In the genomic region with DNA sequence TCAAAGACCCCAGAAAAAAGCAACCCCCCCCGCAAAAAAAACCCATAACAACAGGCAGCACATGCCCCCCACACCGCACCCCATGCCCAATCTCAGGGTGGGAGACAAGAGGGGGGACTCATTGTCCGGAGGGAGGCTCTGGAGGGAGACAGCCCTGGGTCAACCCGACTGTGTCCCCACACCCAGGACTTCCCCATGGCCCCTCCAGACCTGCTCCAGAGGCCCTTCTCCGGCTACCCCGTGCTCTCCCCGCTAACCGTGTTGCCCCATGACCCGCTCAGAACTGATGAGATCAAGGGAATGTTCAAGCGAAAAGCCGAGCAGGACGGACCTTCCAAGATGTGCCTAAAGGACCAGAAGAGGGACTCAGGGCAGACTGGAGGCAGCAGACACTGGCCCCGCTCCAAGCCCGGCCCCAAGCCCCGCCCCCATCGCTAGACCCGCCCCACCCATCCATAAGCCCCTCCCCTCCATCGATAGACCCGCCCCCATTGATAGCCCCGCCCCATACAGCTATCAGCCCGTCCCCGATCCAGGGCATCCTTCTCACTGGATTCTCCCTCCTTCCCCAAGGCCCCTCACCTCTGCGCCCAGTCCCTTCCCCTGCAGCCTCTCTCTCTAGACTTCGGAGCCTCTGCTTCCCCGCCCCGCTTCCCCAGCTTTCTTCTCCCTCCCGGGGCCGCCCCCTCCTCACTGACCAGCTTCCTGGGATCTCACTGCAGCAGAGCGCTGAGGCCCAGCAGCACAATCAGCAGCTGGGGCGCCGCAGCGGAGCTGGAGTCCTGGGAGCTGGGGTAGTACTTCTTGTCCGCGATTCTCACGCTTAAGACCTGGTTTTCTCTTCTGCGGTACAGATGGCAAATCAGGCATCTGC, we compare ENCODE assay signal across 8 cellular contexts. TPM values are rescaled to one million over a fixed set of nuclear protein-coding genes. Genes with fewer than 3 reads are reported as not detected.
DNase-seq lines count a peak whose midpoint lies in the region.

No MANE protein-coding gene starts in this region.

- DNase-seq in AG20443 (ENCODE audit: low spot score) (peak; percentile 76), HuH-7.5 (ENCODE audit: low spot score) (peak; percentile 16), activated T-cell treated with anti-CD3 and anti-CD28 coated beads for 48 hours (ENCODE audit: low read depth) (peak; percentile 42), occipital lobe (lab: John Stamatoyannopoulos, UW) (no peak), SKM-1 (lab: John Stamatoyannopoulos, UW; ENCODE audit: unreplicated experiment) (no peak), hepatic stellate cell (ENCODE audit: low spot score) (no peak)
- DNase-seq in stimulated activated naive CD4-positive, alpha-beta T cell treated with Interleukin-2 at 50 U/mL for 16 hours (lab: John Stamatoyannopoulos, UW), result peak; percentile 34

- peak overlapping the region; percentile 31 for H3K4me3 ChIP-seq in iPS-11a (ENCODE audit: low read depth, low read length)

RNA-seq across cellular contexts. Expression of gene BST2, which starts 2.2 kb away (rescaled TPM):
- total RNA-seq in occipital lobe, result 3.3 TPM

RNA-seq across cellular contexts. Expression of gene CCDC194, which starts 9.2 kb away (rescaled TPM):
- not detected for total RNA-seq in occipital lobe

RNA-seq across cellular contexts. Expression of gene MVB12A, which starts 16.6 kb away (rescaled TPM):
- 19.3 TPM for total RNA-seq in occipital lobe

RNA-seq across cellular contexts. Expression of gene PLVAP, which starts 26.1 kb away (rescaled TPM):
- 0.94 TPM for total RNA-seq in occipital lobe

RNA-seq across cellular contexts. Expression of gene TMEM221, which starts 45.2 kb away (rescaled TPM):
- total RNA-seq in occipital lobe, result 0.94 TPM

Comparison
In these comparisons a context has a peak if more than half of its experiments do, and no peak if none do; other contexts are left out.
1. DNase-seq: peak in AG20443 (single experiment), HuH-7.5 (single experiment), activated T-cell treated with anti-CD3 and anti-CD28 coated beads for 48 hours (single experiment) and stimulated activated naive CD4-positive, alpha-beta T cell treated with Interleukin-2 at 50 U/mL for 16 hours (single experiment); none in occipital lobe (single experiment), SKM-1 (single experiment) and hepatic stellate cell (single experiment).